24 cellular contexts compared by ENCODE assay signal in genomic region chr14:28673056-28673455, GRCh38.
DNase-seq lines count a peak whose midpoint lies in the region; ATAC-seq, FAIRE-seq and TF ChIP-seq lines count a peak whose summit lies in the region.
"Had no signal": no experiment of that assay in that cellular context is flagged by ENCODE, and none has a peak within 500 bp of the region (broad histone marks: within the 10 kb centered on the region; RNA-seq: fewer than 3 reads in every experiment).

No MANE protein-coding gene starts in this region.

- no peaks in the 10 kb centered on the region for H3K9me3 ChIP-seq in PC-3 (ENCODE audit: low read length)
- H3K9me3 ChIP-seq in neural progenitor cell (ENCODE audit: low read depth), result no peaks in the 10 kb centered on the region
- no peaks in the 10 kb centered on the region for H3K9me3 ChIP-seq in body of pancreas
- H3K9me3 ChIP-seq: BE2C, Peyer's patch, SJCRH30 had no signal

- no peaks in the 10 kb centered on the region for H3K36me3 Mint-ChIP-seq in neural progenitor cell

- H3K4me3 Mint-ChIP-seq in neural progenitor cell, result no peak overlapping the region
- H3K4me3 Mint-ChIP-seq: HFFc6 had no signal

- H3K9me3 Mint-ChIP-seq in neural progenitor cell, result no peaks in the 10 kb centered on the region

- H3K27ac ChIP-seq in PC-3 (ENCODE audit: low read length) (no peak overlapping the region), neural progenitor cell (no peak overlapping the region), body of pancreas (no peak overlapping the region)
- H3K27ac ChIP-seq: Peyer's patch, SJCRH30 had no signal

- H3K9me2 ChIP-seq in PC-3 (replicated peaks; ENCODE audit: low read length), result no peaks in the 10 kb centered on the region

- DNase-seq in GM12891 (ENCODE audit: insufficient read length, low spot score) (no peak), PC-3 (peak; percentile 65), bronchial epithelial cell (ENCODE audit: low read depth) (peak; percentile 53), neural progenitor cell (ENCODE audit: low spot score) (no peak), body of pancreas (no peak), DMS 273 (lab: John Stamatoyannopoulos, UW; ENCODE audit: unreplicated experiment) (no peak)
- DNase-seq: BE2C, DMS79 treated with DMSO at 0.1 percent for 48 hours, H7, HFFc6, MV-4-11, NCI-H1105 treated with DMSO at 0.1 percent for 48 hours, NCI-H2029 treated with DMSO at 0.1 percent for 48 hours, NCI-H2171, NCI-H345, NCI-H524, NCI-H82, Peyer's patch, SJCRH30 had no signal

- ATAC-seq in PC-3 (no peak), body of pancreas (no peak), esophagus mucosa (no peak)
- ATAC-seq: GM12878, HepG2, K562 had no signal

- no peak overlapping the region for H3K4me3 ChIP-seq in PC-3 (ENCODE audit: low read length)
- no peak overlapping the region for H3K4me3 ChIP-seq in bronchial epithelial cell (ENCODE audit: low read depth, low read length)
- no peak overlapping the region for H3K4me3 ChIP-seq in neural progenitor cell
- H3K4me3 ChIP-seq in body of pancreas, result no peak overlapping the region
- H3K4me3 ChIP-seq: GM12878, K562, Peyer's patch, SJCRH30 had no signal

- H3K27me3 Mint-ChIP-seq in neural progenitor cell (ENCODE audit: insufficient read depth, low read depth), result no peaks in the 10 kb centered on the region

- H3K79me2 ChIP-seq in PC-3 (ENCODE audit: low read length), result no peaks in the 10 kb centered on the region
- no peaks in the 10 kb centered on the region for H3K79me2 ChIP-seq in neural progenitor cell (ENCODE audit: low read depth)

- TF ChIP-seq POLR2A in GM12891 (IDR thresholded peaks at IDR 0.05; ENCODE audit: low read depth, low read length), result no peak
- TF ChIP-seq POLR2A in body of pancreas (IDR thresholded peaks at IDR 0.05), result no peak

- H3K4me1 ChIP-seq in PC-3 (ENCODE audit: insufficient read depth, low read length) (peaks cover 52% of the 10 kb centered on the region), neural progenitor cell (no peaks in the 10 kb centered on the region), body of pancreas (no peaks in the 10 kb centered on the region)
- H3K4me1 ChIP-seq: BE2C, Peyer's patch, SJCRH30 had no signal

- intact Hi-C loops in PC-3 (cut with micrococcal nuclease), result no loop called here
- intact Hi-C loops in body of pancreas (cut with DNase I), result no loop called here

- WGBS in body of pancreas, 2 donors, result 66 to 74% methylated on average over 4 of the region's 4 CpGs

- H2AFZ ChIP-seq in PC-3 (ENCODE audit: low read length) (no peak overlapping the region), neural progenitor cell (replicated peaks) (peak overlapping the region; percentile 36)

- CTCF ChIA-PET in PC-3 (lab: Charles Lee), result no interaction called here

- H3K9ac ChIP-seq in PC-3 (ENCODE audit: low read length), result no peak overlapping the region
- H3K9ac ChIP-seq in neural progenitor cell, result no peak overlapping the region

- H3K27me3 ChIP-seq in PC-3 (ENCODE audit: low read length) (no peaks in the 10 kb centered on the region), bronchial epithelial cell (ENCODE audit: control insufficient read depth, insufficient read depth, low read length) (no peaks in the 10 kb centered on the region), neural progenitor cell (no peaks in the 10 kb centered on the region), body of pancreas (no peaks in the 10 kb centered on the region)
- H3K27me3 ChIP-seq: BE2C, Peyer's patch, SJCRH30 had no signal

- POLR2A ChIA-PET in PC-3 (lab: Charles Lee; ENCODE audit: unreplicated experiment), result no interaction called here

- peak; percentile 28 for FAIRE-seq in GM12891 (lab: Jason Lieb, UNC)
- FAIRE-seq in bronchial epithelial cell (lab: Jason Lieb, UNC), result no peak
- FAIRE-seq: A204.1, GM12878, HepG2, K562 had no signal

- no peak overlapping the region for H3K27ac Mint-ChIP-seq in neural progenitor cell
- H3K27ac Mint-ChIP-seq: HFFc6 had no signal

- no peaks in the 10 kb centered on the region for H4K20me1 ChIP-seq in PC-3 (ENCODE audit: low read length)
- H4K20me1 ChIP-seq in neural progenitor cell (ENCODE audit: low read depth), result no peaks in the 10 kb centered on the region

- 0 out of 2 replicates have a peak overlapping the region, but pooled peaks have one; percentile 35 for H3K4me2 ChIP-seq in PC-3 (ENCODE audit: low read length)
- no peak overlapping the region for H3K4me2 ChIP-seq in neural progenitor cell

- TF ChIP-seq CTCF in PC-3 (conservative IDR thresholded peaks at IDR 0.05; ENCODE audit: low read depth, low read length) (no peak), bronchial epithelial cell (IDR thresholded peaks at IDR 0.05; ENCODE audit: insufficient read depth, low read length, severe bottlenecking) (no peak), neural progenitor cell (IDR thresholded peaks at IDR 0.05) (no peak), body of pancreas (IDR thresholded peaks at IDR 0.05) (no peak)

- H3K4me1 Mint-ChIP-seq in neural progenitor cell, result peaks cover 3% of the 10 kb centered on the region

- no TSS peak for BruUV-seq in PC-3 (replicated peaks; lab: Mats Ljungman, UMichigan)

- H3F3A ChIP-seq in PC-3 (ENCODE audit: low read length, unreplicated experiment) (no peaks in the 10 kb centered on the region), neural progenitor cell (ENCODE audit: low read depth) (no peaks in the 10 kb centered on the region)

- H3K36me3 ChIP-seq in PC-3 (ENCODE audit: low read depth, low read length) (no peaks in the 10 kb centered on the region), bronchial epithelial cell (ENCODE audit: control insufficient read depth, insufficient read depth, low read length) (no peaks in the 10 kb centered on the region), neural progenitor cell (no peaks in the 10 kb centered on the region), body of pancreas (replicated peaks in 1 of 2; ENCODE audit: insufficient read depth in 1 of 2, low read depth in 2 of 2) (no peaks in the 10 kb centered on the region)
- H3K36me3 ChIP-seq: BE2C, Peyer's patch, SJCRH30 had no signal

TF ChIP-seq in GM12891, 5 proteins besides CTCF, POLR2A, EP300 and RAD21:
- no peak for TF ChIP-seq POU2F2 (IDR thresholded peaks at IDR 0.05; ENCODE audit: low read depth, low read length)
- TF ChIP-seq PAX5 (IDR thresholded peaks at IDR 0.05; ENCODE audit: insufficient read depth, low read length, severe bottlenecking), result no peak
- no peak for TF ChIP-seq TAF1 (IDR thresholded peaks at IDR 0.05; ENCODE audit: low read depth, low read length)
- TF ChIP-seq SPI1 (IDR thresholded peaks at IDR 0.05; ENCODE audit: low read depth, low read length), result no peak
- TF ChIP-seq POLR2AphosphoS5 (IDR thresholded peaks at IDR 0.05; ENCODE audit: low read depth, low read length), result no peak

Comparison
In these comparisons a context has a peak if more than half of its experiments do, and no peak if none do; other contexts are left out.
1. DNase-seq: peak in PC-3 (single experiment) and bronchial epithelial cell (single experiment); none in GM12891 (single experiment), neural progenitor cell (single experiment), body of pancreas (0 of 4) and DMS 273 (single experiment).